1 cellular context compared by ENCODE assay signal in genomic region chr20:1417273-1417672, GRCh38.
TF ChIP-seq lines count a peak whose summit lies in the region.

No MANE protein-coding gene starts in this region.

TF ChIP-seq in endothelial cell of umbilical vein, 7 proteins besides CTCF, POLR2A, EP300 and RAD21 (continued from another document):
- TF ChIP-seq GATA2 (IDR thresholded peaks at IDR 0.05; ENCODE audit: insufficient read depth, insufficient read length, low read depth, low read length) (no peak), JUN (IDR thresholded peaks at IDR 0.05; ENCODE audit: borderline replicate concordance, insufficient read depth, insufficient read length, low read depth) (no peak)
